Comparison of ENCODE assay signal across 26 cellular contexts in genomic region chr2:65579506-65580235, GRCh38.
DNase-seq lines count a peak whose midpoint lies in the region; ATAC-seq and TF ChIP-seq lines count a peak whose summit lies in the region.
"Had no signal": no experiment of that assay in that cellular context is flagged by ENCODE, and none has a peak within 500 bp of the region (broad histone marks: within the 10 kb centered on the region; RNA-seq: fewer than 3 reads in every experiment).

No MANE protein-coding gene starts in this region.

- H3K79me2 ChIP-seq in HCT116 (ENCODE audit: insufficient read depth, low read length) = no peaks in the 10 kb centered on the region

- H4K20me1 ChIP-seq in HCT116 (ENCODE audit: insufficient read depth) = no peaks in the 10 kb centered on the region
- H4K20me1 ChIP-seq: BLaER1 treated with 17β-estradiol and CSF1 and Interleukin-3, amounts not matched to agents 10 nM and 100 nM had no signal

- H3K4me1 Mint-ChIP-seq in WTC11 = peaks cover 22% of the 10 kb centered on the region
- H3K4me1 Mint-ChIP-seq in activated CD8-positive, alpha-beta T cell treated with anti-CD3 and anti-CD28 coated beads, Interleukin-2, amount 10 ng/mL, durations not matched to agents 7 days and 5 days (ENCODE audit: low read depth) = no peaks in the 10 kb centered on the region

- POLR2A ChIA-PET in HCT116 (lab: Charles Lee) (no interaction called here), WTC11 (lab: Charles Lee) (no interaction called here)
- POLR2A ChIA-PET in activated CD8-positive, alpha-beta T cell treated with anti-CD3 and anti-CD28 coated beads, Interleukin-2, amount 10 ng/mL, durations not matched to agents 7 days and 5 days (lab: Charles Lee) = interaction anchor here (0.7 kb wide), 1 partner anchor 269 kb away, joined by 3 read pairs; no protein-coding TSS in a partner anchor

- intact Hi-C loops in HCT116 (cut with micrococcal nuclease) = loop anchor here (10.0 kb wide), 2 partner anchors 405 to 1245 kb away; no protein-coding TSS in a partner anchor
- intact Hi-C loops in spleen (cut with DNase I; ENCODE audit: low total_unique reads) = no loop called here

- H3K4me3 ChIP-seq in HCT116 (replicated peaks in 1 of 2; ENCODE audit: low read depth in 1 of 2, low read length in 2 of 2) (no peak overlapping the region), spleen (no peak overlapping the region)
- H3K4me3 ChIP-seq: BLaER1 treated with 17β-estradiol and CSF1 and Interleukin-3, amounts not matched to agents 10 nM and 100 nM; MG63; right lobe of liver; tibial nerve had no signal

- no peaks in the 10 kb centered on the region for H3K9me2 ChIP-seq in HCT116 (ENCODE audit: insufficient read depth)

- H3K4me3 Mint-ChIP-seq in WTC11 = no peak overlapping the region
- no peak overlapping the region for H3K4me3 Mint-ChIP-seq in activated CD8-positive, alpha-beta T cell treated with anti-CD3 and anti-CD28 coated beads, Interleukin-2, amount 10 ng/mL, durations not matched to agents 7 days and 5 days
- H3K4me3 Mint-ChIP-seq: activated T-cell treated with anti-CD3 and anti-CD28 coated beads, Interleukin-2, amount 50 U/mL, for 72 hours; T-helper 1 cell treated with Interleukin-12 subunit alpha and Interleukin-12 subunit beta and Interleukin-4 antibody, amounts not matched to agents 30 μg/mL and 1 μg/mL, for 36 hours had no signal

- H3K9me3 ChIP-seq in HCT116 (ENCODE audit: control insufficient read depth in 1 of 2, insufficient read depth in 1 of 2, low read depth in 1 of 2, low read length in 2 of 2) (no peaks in the 10 kb centered on the region), spleen (no peaks in the 10 kb centered on the region)
- H3K9me3 ChIP-seq: BLaER1 treated with 17β-estradiol and CSF1 and Interleukin-3, amounts not matched to agents 10 nM and 100 nM; MG63; right lobe of liver; tibial nerve had no signal

- 79 to 87% (median 85%) methylated on average over 8 to 10 of the region's 10 CpGs for WGBS in spleen, 5 donors

- RAD21 ChIA-PET in HCT116 (lab: Charles Lee; ENCODE audit: low non-redundant PET in 1 of 2, low total read pairs in 2 of 2, uncharacterized antibody in 2 of 2, unreplicated experiment in 2 of 2) = no interaction called here

- H3K27me3 Mint-ChIP-seq in WTC11 (ENCODE audit: low read depth) = no peaks in the 10 kb centered on the region
- H3K27me3 Mint-ChIP-seq in activated CD8-positive, alpha-beta T cell treated with anti-CD3 and anti-CD28 coated beads, Interleukin-2, amount 10 ng/mL, durations not matched to agents 7 days and 5 days (ENCODE audit: low read depth) = peaks cover 21% of the 10 kb centered on the region

- TF ChIP-seq RAD21 in HCT116 (IDR thresholded peaks at IDR 0.05; ENCODE audit: low read depth) = no peak

- H2AFZ ChIP-seq in HCT116 (ENCODE audit: low read depth, low read length, poor library complexity, severe bottlenecking) = no peak overlapping the region

- ATAC-seq in HCT116 = no peak
- peak; percentile 84 for ATAC-seq in WTC11
- no peak for ATAC-seq in activated CD8-positive, alpha-beta T cell treated with anti-CD3 and anti-CD28 coated beads, Interleukin-2, amount 10 ng/mL, durations not matched to agents 7 days and 5 days
- ATAC-seq: activated CD4-positive, CD25-positive, alpha-beta regulatory T cell treated with anti-CD3 and anti-CD28 coated beads, Interleukin-2, amount 50 U/mL, for 24 hours; activated T-cell treated with anti-CD3 and anti-CD28 coated beads, Interleukin-2, amount 50 U/mL, for 72 hours; right lobe of liver; SK-N-SH treated with all-trans-retinoic acid at 6 μM for 48 hours had no signal

- CTCF ChIA-PET in HCT116 (lab: Charles Lee) (no interaction called here), WTC11 (lab: Charles Lee) (interaction anchor here (1.0 to 1.4 kb wide), 3 partner anchors 22 to 450 kb away, joined by 3 to 4 read pairs (median 4); partner anchors contain the start of gene RAB1A)
- CTCF ChIA-PET in activated CD8-positive, alpha-beta T cell treated with anti-CD3 and anti-CD28 coated beads, Interleukin-2, amount 10 ng/mL, durations not matched to agents 7 days and 5 days (lab: Charles Lee) = no interaction called here

- no peaks in the 10 kb centered on the region for H3K36me3 ChIP-seq in HCT116 (ENCODE audit: control insufficient read depth in 1 of 2, insufficient read depth in 2 of 2, low read length in 2 of 2)
- no peaks in the 10 kb centered on the region for H3K36me3 ChIP-seq in spleen
- H3K36me3 ChIP-seq: BLaER1 treated with 17β-estradiol and CSF1 and Interleukin-3, amounts not matched to agents 10 nM and 100 nM; MG63; right lobe of liver; tibial nerve had no signal

- no peaks in the 10 kb centered on the region for H3K36me3 Mint-ChIP-seq in WTC11
- H3K36me3 Mint-ChIP-seq in activated CD8-positive, alpha-beta T cell treated with anti-CD3 and anti-CD28 coated beads, Interleukin-2, amount 10 ng/mL, durations not matched to agents 7 days and 5 days (ENCODE audit: low read depth) = no peaks in the 10 kb centered on the region

- H3K4me2 ChIP-seq in HCT116 (ENCODE audit: low read length) = peak overlapping the region; percentile 34
- H3K4me2 ChIP-seq: BLaER1 treated with 17β-estradiol and CSF1 and Interleukin-3, amounts not matched to agents 10 nM and 100 nM had no signal

- peak overlapping the region; percentile 84 for H3K27ac Mint-ChIP-seq in WTC11
- no peak overlapping the region for H3K27ac Mint-ChIP-seq in activated CD8-positive, alpha-beta T cell treated with anti-CD3 and anti-CD28 coated beads, Interleukin-2, amount 10 ng/mL, durations not matched to agents 7 days and 5 days
- H3K27ac Mint-ChIP-seq: activated T-cell treated with anti-CD3 and anti-CD28 coated beads, Interleukin-2, amount 50 U/mL, for 72 hours; T-helper 1 cell treated with Interleukin-12 subunit alpha and Interleukin-12 subunit beta and Interleukin-4 antibody, amounts not matched to agents 30 μg/mL and 1 μg/mL, for 36 hours had no signal

- TF ChIP-seq POLR2A in HCT116 (IDR thresholded peaks at IDR 0.05; ENCODE audit: borderline replicate concordance, extremely low read depth, insufficient read depth, insufficient read length) (no peak), spleen (IDR thresholded peaks at IDR 0.05) (no peak)

- H3K4me1 ChIP-seq in HCT116 (ENCODE audit: control insufficient read depth in 1 of 2, insufficient read depth in 2 of 2, low read length in 2 of 2) (peaks cover 27 to 61% of the 10 kb centered on the region in 2 experiments), spleen (peaks cover 0 to 6% (median 0%) of the 10 kb centered on the region in 6 donors)
- H3K4me1 ChIP-seq: tibial nerve had no signal

- no peak overlapping the region for H3K9ac ChIP-seq in HCT116 (ENCODE audit: low read length)
- H3K9ac ChIP-seq: BLaER1 treated with 17β-estradiol and CSF1 and Interleukin-3, amounts not matched to agents 10 nM and 100 nM had no signal

- no TSS peak for BruUV-seq in HCT116 (replicated peaks; lab: Mats Ljungman, UMichigan)

- TF ChIP-seq CTCF in HCT116 (IDR thresholded peaks at IDR 0.05 in 2 of 3, conservative IDR thresholded peaks at IDR 0.05 in 1 of 3; ENCODE audit: borderline replicate concordance in 1 of 3, insufficient read depth in 1 of 3, low read depth in 2 of 3, low read length in 2 of 3) = no peak
- no peak for TF ChIP-seq CTCF in WTC11 (IDR thresholded peaks at IDR 0.05)
- TF ChIP-seq CTCF in spleen (IDR thresholded peaks at IDR 0.05 in 8 of 11, conservative IDR thresholded peaks at IDR 0.05 in 3 of 11) = no peak

- H3K27me3 ChIP-seq in HCT116 (ENCODE audit: insufficient read depth, low read length) (no peaks in the 10 kb centered on the region), spleen (replicated peaks in 1 of 7) (no peaks in the 10 kb centered on the region)
- H3K27me3 ChIP-seq: BLaER1 treated with 17β-estradiol and CSF1 and Interleukin-3, amounts not matched to agents 10 nM and 100 nM; MG63; right lobe of liver; tibial nerve had no signal

- no peak for DNase-seq in HCT116 (ENCODE audit: low read depth, low spot score)
- DNase-seq in WTC11 (ENCODE audit: low spot score) = peak; percentile 50
- peak; percentile 74 for DNase-seq in iPS-NIHi7 (ENCODE audit: extremely low spot score)
- peak; percentile 63 for DNase-seq in spleen
- no peak for DNase-seq in stimulated activated CD4-positive, alpha-beta T cell treated with anti-CD3 and anti-CD28 coated beads, Interleukin-4, amount 100 ng/mL, for 1 hour
- no peak for DNase-seq in NK-92 treated with Interleukin-12 subunit alpha and Interleukin-12 subunit beta, amount 100 ng/mL, for 24 hours (lab: John Stamatoyannopoulos, UW)
- no peak for DNase-seq in activated CD8-positive, alpha-beta T cell treated with anti-CD3 and anti-CD28 coated beads, Interleukin-2, amount 10 ng/mL, durations not matched to agents 7 days and 5 days
- DNase-seq: activated CD4-positive, alpha-beta T cell treated with anti-CD3 and anti-CD28 coated beads, Interleukin-2, amount 50 U/mL, for 4 hours; activated T-cell treated with anti-CD3 and anti-CD28 coated beads, Interleukin-2, amount 50 U/mL, for 72 hours; caudate nucleus; cortex of kidney; GDM1; KG1; MG63; NCI-H1105; NCI-H2029; NCI-H526; posterior cingulate gyrus; right lobe of liver; Right ventricle myocardium superior; stimulated activated CD4-positive, alpha-beta T cell treated with anti-CD3 and anti-CD28 coated beads, Interleukin-4, amount 100 ng/mL, for 24 hours had no signal

- H3K27ac ChIP-seq in HCT116 (ENCODE audit: low read depth, low read length) = no peak overlapping the region
- H3K27ac ChIP-seq in spleen = no peak overlapping the region
- H3K27ac ChIP-seq: BLaER1 treated with 17β-estradiol and CSF1 and Interleukin-3, amounts not matched to agents 10 nM and 100 nM; right lobe of liver; tibial nerve had no signal

- H3K9me3 Mint-ChIP-seq in WTC11 = peaks cover 9% of the 10 kb centered on the region; the same call in 1 of the 2 replicates
- H3K9me3 Mint-ChIP-seq in activated CD8-positive, alpha-beta T cell treated with anti-CD3 and anti-CD28 coated beads, Interleukin-2, amount 10 ng/mL, durations not matched to agents 7 days and 5 days (ENCODE audit: insufficient read depth) = no peaks in the 10 kb centered on the region
- H3K9me3 Mint-ChIP-seq: activated T-cell treated with anti-CD3 and anti-CD28 coated beads, Interleukin-2, amount 50 U/mL, for 72 hours; T-helper 1 cell treated with Interleukin-12 subunit alpha and Interleukin-12 subunit beta and Interleukin-4 antibody, amounts not matched to agents 30 μg/mL and 1 μg/mL, for 36 hours had no signal

TF ChIP-seq in HCT116, 20 proteins besides CTCF, POLR2A, EP300 and RAD21 (continues in another document):
- no peak for TF ChIP-seq YY1 (IDR thresholded peaks at IDR 0.05; ENCODE audit: extremely low read depth, insufficient replicate concordance, low read depth, low read length)
- no peak for TF ChIP-seq ATF3 (IDR thresholded peaks at IDR 0.05)

TF ChIP-seq in WTC11, 78 proteins besides CTCF, POLR2A, EP300 and RAD21 (continues in another document):
- TF ChIP-seq OVOL2 (CRISPR knock-in tag; IDR thresholded peaks at IDR 0.05; ENCODE audit: borderline replicate concordance) = no peak
- TF ChIP-seq ZNF423 (CRISPR knock-in tag; IDR thresholded peaks at IDR 0.05) = peak; percentile 75
- TF ChIP-seq RELA (CRISPR knock-in tag; IDR thresholded peaks at IDR 0.05; ENCODE audit: borderline replicate concordance) = no peak
- no peak for TF ChIP-seq ZNF138 (CRISPR knock-in tag; conservative IDR thresholded peaks at IDR 0.05)

Comparison
In these comparisons a context has a peak if more than half of its experiments do, and no peak if none do; other contexts are left out.
1. DNase-seq: peak in WTC11 (single experiment), iPS-NIHi7 (single experiment) and spleen (single experiment); none in HCT116 (single experiment), stimulated activated CD4-positive, alpha-beta T cell treated with anti-CD3 and anti-CD28 coated beads, Interleukin-4, amount 100 ng/mL, for 1 hour (single experiment), NK-92 treated with Interleukin-12 subunit alpha and Interleukin-12 subunit beta, amount 100 ng/mL, for 24 hours (single experiment) and activated CD8-positive, alpha-beta T cell treated with anti-CD3 and anti-CD28 coated beads, Interleukin-2, amount 10 ng/mL, durations not matched to agents 7 days and 5 days (single experiment).